In the genomic region with DNA sequence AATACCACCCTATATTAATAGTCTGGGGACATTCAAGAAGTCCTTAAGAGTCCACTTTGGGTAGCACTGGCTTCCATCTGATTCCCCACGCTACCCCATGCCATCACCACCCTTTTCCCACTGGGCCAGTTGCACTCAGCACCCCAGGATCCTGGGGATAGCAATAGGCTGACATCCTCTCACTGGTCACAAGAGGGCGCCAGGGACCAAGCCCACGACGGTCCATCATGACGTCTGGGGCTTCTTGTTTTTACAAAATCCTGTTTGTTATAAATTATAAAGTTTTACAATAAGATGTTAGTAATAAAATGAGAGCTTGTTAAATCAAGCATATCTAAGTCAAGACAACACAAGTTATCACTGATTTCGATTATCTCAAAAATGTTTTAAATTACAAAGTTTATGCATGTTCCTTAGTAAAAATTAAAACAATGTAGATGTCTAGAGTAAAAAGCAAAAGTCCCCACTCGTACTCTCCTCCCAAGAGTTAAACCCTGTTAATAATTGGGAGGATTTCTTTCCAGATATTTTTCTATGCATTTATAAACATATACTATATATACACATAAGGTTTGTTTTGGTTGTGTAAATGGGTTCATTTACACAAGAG, we compare ENCODE assay signal across 8 cellular contexts. TPM values are rescaled to one million over a fixed set of nuclear protein-coding genes. Genes with fewer than 3 reads are reported as not detected.
A peak's percentile ranks its signal among the peaks of the same experiment; 100 is the strongest.
DNase-seq lines count a peak whose midpoint lies in the region; ATAC-seq, FAIRE-seq and TF ChIP-seq lines count a peak whose summit lies in the region.

No MANE protein-coding gene starts in this region.

- H3K9me3 Mint-ChIP-seq in activated CD4-positive, alpha-beta T cell treated with anti-CD3 and anti-CD28 coated beads, Interleukin-2, amount 10 ng/mL, durations not matched to agents 7 days and 5 days = no peaks in the 10 kb centered on the region
- H3K9me3 Mint-ChIP-seq in stimulated activated naive CD8-positive, alpha-beta T cell treated with anti-CD3 and anti-CD28 coated beads, Interleukin-15, amount 100 ng/mL, for 72 hours = no peaks in the 10 kb centered on the region

- FAIRE-seq in A204.1 (lab: Jason Lieb, UNC) (peak; percentile 76), GM12892 (lab: Jason Lieb, UNC) (peak; percentile 85)

- peaks cover 4% of the 10 kb centered on the region for H3K4me1 ChIP-seq in mucosa of descending colon (ENCODE audit: low read depth)

- no peaks in the 10 kb centered on the region for H3K9me3 ChIP-seq in mucosa of descending colon

- no peaks in the 10 kb centered on the region for H3K4me1 Mint-ChIP-seq in activated CD4-positive, alpha-beta T cell treated with anti-CD3 and anti-CD28 coated beads, Interleukin-2, amount 10 ng/mL, durations not matched to agents 7 days and 5 days
- no peaks in the 10 kb centered on the region for H3K4me1 Mint-ChIP-seq in stimulated activated naive CD8-positive, alpha-beta T cell treated with anti-CD3 and anti-CD28 coated beads, Interleukin-15, amount 100 ng/mL, for 72 hours

- no peaks in the 10 kb centered on the region for H3K36me3 Mint-ChIP-seq in activated CD4-positive, alpha-beta T cell treated with anti-CD3 and anti-CD28 coated beads, Interleukin-2, amount 10 ng/mL, durations not matched to agents 7 days and 5 days (ENCODE audit: low read depth)

- peak; percentile 63 for TF ChIP-seq CTCF in mucosa of descending colon (IDR thresholded peaks at IDR 0.05)

- CTCF ChIA-PET in activated CD4-positive, alpha-beta T cell treated with anti-CD3 and anti-CD28 coated beads, Interleukin-2, amount 10 ng/mL, durations not matched to agents 7 days and 5 days (lab: Charles Lee) = interaction anchor here (0.5 to 1.7 kb wide), 3 partner anchors 11 to 198 kb away, joined by 3 to 10 read pairs (median 5); no protein-coding TSS in a partner anchor

- H3K27me3 Mint-ChIP-seq in activated CD4-positive, alpha-beta T cell treated with anti-CD3 and anti-CD28 coated beads, Interleukin-2, amount 10 ng/mL, durations not matched to agents 7 days and 5 days = peaks cover 15% of the 10 kb centered on the region
- H3K27me3 Mint-ChIP-seq in stimulated activated naive CD8-positive, alpha-beta T cell treated with anti-CD3 and anti-CD28 coated beads, Interleukin-15, amount 100 ng/mL, for 72 hours = peaks cover 16% of the 10 kb centered on the region

- peak; percentile 56 for DNase-seq in GM12892 (ENCODE audit: insufficient read length)
- peak; percentile 10 for DNase-seq in NCI-H526 treated with DMSO at 0.1 percent for 48 hours (lab: John Stamatoyannopoulos, UW)
- DNase-seq in activated CD4-positive, alpha-beta T cell treated with anti-CD3 and anti-CD28 coated beads, Interleukin-2, amount 10 ng/mL, durations not matched to agents 7 days and 5 days = peak; percentile 68
- DNase-seq in effector CD8-positive, alpha-beta T cell (lab: John Stamatoyannopoulos, UW) = peak; percentile 37
- peak in 2 of 3 donors; percentile 34 to 52 for DNase-seq in mucosa of descending colon
- DNase-seq in stimulated activated naive CD8-positive, alpha-beta T cell treated with anti-CD3 and anti-CD28 coated beads, Interleukin-15, amount 100 ng/mL, for 72 hours = peak; percentile 50 to 55

- POLR2A ChIA-PET in activated CD4-positive, alpha-beta T cell treated with anti-CD3 and anti-CD28 coated beads, Interleukin-2, amount 10 ng/mL, durations not matched to agents 7 days and 5 days (lab: Charles Lee) = no interaction called here

- H3K27ac Mint-ChIP-seq in activated CD4-positive, alpha-beta T cell treated with anti-CD3 and anti-CD28 coated beads, Interleukin-2, amount 10 ng/mL, durations not matched to agents 7 days and 5 days = no peak overlapping the region
- no peak overlapping the region for H3K27ac Mint-ChIP-seq in stimulated activated naive CD8-positive, alpha-beta T cell treated with anti-CD3 and anti-CD28 coated beads, Interleukin-15, amount 100 ng/mL, for 72 hours

- H3K4me3 ChIP-seq in mucosa of descending colon = no peak overlapping the region

- H3K4me3 Mint-ChIP-seq in activated CD4-positive, alpha-beta T cell treated with anti-CD3 and anti-CD28 coated beads, Interleukin-2, amount 10 ng/mL, durations not matched to agents 7 days and 5 days = no peak overlapping the region
- no peak overlapping the region for H3K4me3 Mint-ChIP-seq in stimulated activated naive CD8-positive, alpha-beta T cell treated with anti-CD3 and anti-CD28 coated beads, Interleukin-15, amount 100 ng/mL, for 72 hours

- no peak for TF ChIP-seq POLR2A in GM12892 (IDR thresholded peaks at IDR 0.05; ENCODE audit: low read depth, low read length)

- ATAC-seq in HG03108 (IDR thresholded peaks at IDR 0.05; ENCODE audit: unreplicated experiment) (peak; percentile 65), mucosa of descending colon (peak; percentile 76)
- ATAC-seq in stimulated activated naive CD8-positive, alpha-beta T cell treated with anti-CD3 and anti-CD28 coated beads, Interleukin-15, amount 100 ng/mL, for 72 hours = peak; percentile 81

- intact Hi-C loops in mucosa of descending colon (cut with DNase I, micrococcal nuclease) = no loop called here

- H3K36me3 ChIP-seq in mucosa of descending colon (ENCODE audit: low read depth) = no peaks in the 10 kb centered on the region

RNA-seq across cellular contexts. Expression of gene GPNMB, which starts 15.4 kb away (rescaled TPM):
- polyA plus RNA-seq in GM12892 (2012; ENCODE audit: missing spikeins) = 6.9 TPM
- total RNA-seq in activated CD4-positive, alpha-beta T cell treated with anti-CD3 and anti-CD28 coated beads, Interleukin-2, amount 10 ng/mL, durations not matched to agents 7 days and 5 days = not detected
- 10 to 100 TPM; 21.3 to 77.8 (median 38.8) TPM for total RNA-seq in mucosa of descending colon

RNA-seq across cellular contexts. Expression of gene MALSU1, which starts 37.2 kb away (rescaled TPM):
- 42.0 TPM for polyA plus RNA-seq in GM12892 (2012; ENCODE audit: missing spikeins)
- 10 to 100 TPM; 41.1 to 47.3 TPM for total RNA-seq in activated CD4-positive, alpha-beta T cell treated with anti-CD3 and anti-CD28 coated beads, Interleukin-2, amount 10 ng/mL, durations not matched to agents 7 days and 5 days
- 10 to 100 TPM; 28.1 to 38.8 (median 37.2) TPM for total RNA-seq in mucosa of descending colon

Comparison
In these comparisons a context has a peak if more than half of its experiments do, and no peak if none do; other contexts are left out.
1. DNase-seq: peak in every context shown above with its lines; median percentile 68 in activated CD4-positive, alpha-beta T cell treated with anti-CD3 and anti-CD28 coated beads, Interleukin-2, amount 10 ng/mL, durations not matched to agents 7 days and 5 days; 56 in GM12892; 52 in stimulated activated naive CD8-positive, alpha-beta T cell treated with anti-CD3 and anti-CD28 coated beads, Interleukin-15, amount 100 ng/mL, for 72 hours; 43 in mucosa of descending colon; 37 in effector CD8-positive, alpha-beta T cell; 10 in NCI-H526 treated with DMSO at 0.1 percent for 48 hours.
2. RNA of gene GPNMB, which starts 15.4 kb away (total RNA-seq): 21.3 to 77.8 TPM in mucosa of descending colon; not detected in activated CD4-positive, alpha-beta T cell treated with anti-CD3 and anti-CD28 coated beads, Interleukin-2, amount 10 ng/mL, durations not matched to agents 7 days and 5 days; every median in the first group is over 10 times any median in the second.
3. Peak in every context shown above with its lines, with median percentiles within 50 percentile points of each other: ATAC-seq.